ENCODE assay signal across 9 cellular contexts in the genomic region with DNA sequence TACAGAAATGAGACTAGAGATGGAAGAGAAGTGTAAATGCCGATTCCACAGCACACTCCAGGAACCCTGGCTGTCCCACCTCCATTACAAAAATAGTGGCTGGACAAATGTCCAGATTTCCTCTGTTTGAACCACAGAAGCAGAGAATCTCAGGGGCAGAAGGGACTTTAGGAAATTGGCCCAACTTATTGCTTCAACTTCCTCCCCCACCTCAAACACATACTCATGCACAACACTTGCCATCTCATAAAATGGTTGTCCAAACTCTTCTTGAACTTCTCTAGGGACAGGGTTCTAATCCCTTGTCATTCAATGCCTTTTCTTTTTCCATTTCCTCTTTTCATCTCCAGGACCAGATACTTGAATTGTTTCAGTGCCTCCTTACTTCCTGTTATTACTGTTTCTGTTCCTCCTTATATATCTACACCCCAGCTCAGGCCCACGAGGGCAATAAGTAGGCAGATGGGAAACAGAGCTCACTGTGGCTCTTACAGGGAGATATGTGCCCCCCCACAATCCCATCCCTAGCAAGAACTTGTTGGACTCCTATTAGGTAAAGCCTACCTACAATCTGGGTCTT. TPM values are rescaled to one million over a fixed set of nuclear protein-coding genes. Genes with fewer than 3 reads are reported as not detected.
DNase-seq lines count a peak whose midpoint lies in the region; ATAC-seq and TF ChIP-seq lines count a peak whose summit lies in the region.
"Had no signal": no experiment of that assay in that cellular context is flagged by ENCODE, and none has a peak within 500 bp of the region (broad histone marks: within the 10 kb centered on the region; RNA-seq: fewer than 3 reads in every experiment).

No MANE protein-coding gene starts in this region.

- H3K27me3 Mint-ChIP-seq in activated CD4-positive, alpha-beta memory T cell treated with anti-CD3 and anti-CD28 coated beads, Interleukin-2, amount 10 ng/mL, durations not matched to agents 7 days and 5 days = no peaks in the 10 kb centered on the region
- no peaks in the 10 kb centered on the region for H3K27me3 Mint-ChIP-seq in memory B cell

- TF ChIP-seq EP300 in SK-N-SH (IDR thresholded peaks at IDR 0.05; ENCODE audit: borderline replicate concordance in 1 of 2, low read depth in 1 of 2, low read length in 1 of 2) = no peak

- no peak for TF ChIP-seq RAD21 in SK-N-SH (IDR thresholded peaks at IDR 0.05; ENCODE audit: low read length)

- H3K4me3 ChIP-seq in SK-N-SH (ENCODE audit: low read depth in 2 of 2, low read length in 1 of 2) = no peak overlapping the region
- H3K4me3 ChIP-seq: A549 had no signal

- H3K4me1 ChIP-seq in SK-N-SH (ENCODE audit: control insufficient read depth in 1 of 2, insufficient read depth in 2 of 2, low read depth in 1 of 2, low read length in 1 of 2) = peaks cover 0 to 10% of the 10 kb centered on the region in 2 experiments; a peak in 3 of 4 replicates

- CTCF ChIA-PET in SK-N-SH (lab: Yijun Ruan, JAX) = interaction anchor here (2.2 kb wide), 1 partner anchor 20 kb away, joined by 10 read pairs; a partner anchor contains a TSS
- CTCF ChIA-PET in activated CD4-positive, alpha-beta memory T cell treated with anti-CD3 and anti-CD28 coated beads, Interleukin-2, amount 10 ng/mL, durations not matched to agents 7 days and 5 days (lab: Charles Lee) = interaction anchor here (0.7 to 2.4 kb wide), 6 partner anchors 16 to 182 kb away, joined by 3 to 14 read pairs (median 4); a partner anchor contains a TSS

- H3K4me2 ChIP-seq in SK-N-SH = no peak overlapping the region
- H3K4me2 ChIP-seq: A549 had no signal

- ATAC-seq in SK-N-SH treated with all-trans-retinoic acid at 6 μM for 48 hours (no peak), HG03135 (IDR thresholded peaks at IDR 0.05; ENCODE audit: unreplicated experiment) (peak; percentile 21), memory B cell (ENCODE audit: low read depth) (peak; percentile 67)
- ATAC-seq: A549 had no signal

- DNase-seq in SK-N-SH (no peak), memory B cell (ENCODE audit: low spot score in 2 of 2) (peak in 1 of 2 donors; percentile 38), DMS79 treated with DMSO at 0.1 percent for 48 hours (lab: John Stamatoyannopoulos, UW) (no peak), HPDE6-E6E7 (ENCODE audit: extremely low spot score) (no peak), NK-92 (lab: John Stamatoyannopoulos, UW; ENCODE audit: unreplicated experiment) (no peak)
- DNase-seq in activated CD4-positive, alpha-beta memory T cell treated with anti-CD3 and anti-CD28 coated beads, Interleukin-2, amount 10 ng/mL, durations not matched to agents 7 days and 5 days = no peak

- no peaks in the 10 kb centered on the region for H3K27me3 ChIP-seq in SK-N-SH (ENCODE audit: insufficient read depth)

- peaks cover 0 to 2% of the 10 kb centered on the region in 2 experiments for H3K36me3 ChIP-seq in SK-N-SH (replicated peaks in 1 of 2; ENCODE audit: control insufficient read depth in 1 of 2, insufficient read depth in 2 of 2, low read length in 1 of 2)

- no peaks in the 10 kb centered on the region for H3K9me3 Mint-ChIP-seq in activated CD4-positive, alpha-beta memory T cell treated with anti-CD3 and anti-CD28 coated beads, Interleukin-2, amount 10 ng/mL, durations not matched to agents 7 days and 5 days
- H3K9me3 Mint-ChIP-seq in memory B cell = no peaks in the 10 kb centered on the region

- no peak for TF ChIP-seq CTCF in SK-N-SH (IDR thresholded peaks at IDR 0.05)

- H2AFZ ChIP-seq in SK-N-SH (ENCODE audit: low read depth) = peak overlapping the region; percentile 43

- WGBS in SK-N-SH (ENCODE audit: low lambda C conversion rate) = 75% methylated on average over 2 of the region's 2 CpGs

- POLR2A ChIA-PET in SK-N-SH (lab: Yijun Ruan, JAX) = no interaction called here
- POLR2A ChIA-PET in activated CD4-positive, alpha-beta memory T cell treated with anti-CD3 and anti-CD28 coated beads, Interleukin-2, amount 10 ng/mL, durations not matched to agents 7 days and 5 days (lab: Charles Lee) = interaction anchor here (0.6 to 2.9 kb wide), 13 partner anchors 9 to 139 kb away, joined by 3 to 39 read pairs (median 4); a partner anchor contains a TSS

- H3K36me3 Mint-ChIP-seq in activated CD4-positive, alpha-beta memory T cell treated with anti-CD3 and anti-CD28 coated beads, Interleukin-2, amount 10 ng/mL, durations not matched to agents 7 days and 5 days (ENCODE audit: low read depth) = peaks cover 3% of the 10 kb centered on the region
- H3K36me3 Mint-ChIP-seq in memory B cell = peaks cover 2% of the 10 kb centered on the region

- H3K9me3 ChIP-seq in SK-N-SH = no peaks in the 10 kb centered on the region
- H3K9me3 ChIP-seq: A549 had no signal

- H3K9me2 ChIP-seq in SK-N-SH = no peaks in the 10 kb centered on the region

- peaks cover 6% of the 10 kb centered on the region for H3F3A ChIP-seq in SK-N-SH (replicated peaks; ENCODE audit: insufficient read depth)

- H3K4me1 Mint-ChIP-seq in activated CD4-positive, alpha-beta memory T cell treated with anti-CD3 and anti-CD28 coated beads, Interleukin-2, amount 10 ng/mL, durations not matched to agents 7 days and 5 days = peaks cover 75% of the 10 kb centered on the region
- peaks cover 53% of the 10 kb centered on the region for H3K4me1 Mint-ChIP-seq in memory B cell

- H3K79me2 ChIP-seq in SK-N-SH (ENCODE audit: insufficient read depth) = no peaks in the 10 kb centered on the region

- H3K27ac Mint-ChIP-seq in activated CD4-positive, alpha-beta memory T cell treated with anti-CD3 and anti-CD28 coated beads, Interleukin-2, amount 10 ng/mL, durations not matched to agents 7 days and 5 days = peak overlapping the region; percentile 93
- peak overlapping the region; percentile 87 for H3K27ac Mint-ChIP-seq in memory B cell

- peak overlapping the region in 1 of 2 experiments; percentile 77; a peak in 2 of 4 replicates for H3K27ac ChIP-seq in SK-N-SH (ENCODE audit: low read depth in 2 of 2, low read length in 1 of 2)
- H3K27ac ChIP-seq: A549 had no signal

- H3K9ac ChIP-seq in SK-N-SH = no peak overlapping the region

- peak overlapping the region; percentile 71 for H3K4me3 Mint-ChIP-seq in activated CD4-positive, alpha-beta memory T cell treated with anti-CD3 and anti-CD28 coated beads, Interleukin-2, amount 10 ng/mL, durations not matched to agents 7 days and 5 days
- peak overlapping the region; percentile 84 for H3K4me3 Mint-ChIP-seq in memory B cell

- H4K20me1 ChIP-seq in SK-N-SH (ENCODE audit: insufficient read depth) = no peaks in the 10 kb centered on the region

TF ChIP-seq in SK-N-SH, 30 proteins besides CTCF, POLR2A, EP300 and RAD21 (continues in another document):
- TF ChIP-seq, protein P1, sequence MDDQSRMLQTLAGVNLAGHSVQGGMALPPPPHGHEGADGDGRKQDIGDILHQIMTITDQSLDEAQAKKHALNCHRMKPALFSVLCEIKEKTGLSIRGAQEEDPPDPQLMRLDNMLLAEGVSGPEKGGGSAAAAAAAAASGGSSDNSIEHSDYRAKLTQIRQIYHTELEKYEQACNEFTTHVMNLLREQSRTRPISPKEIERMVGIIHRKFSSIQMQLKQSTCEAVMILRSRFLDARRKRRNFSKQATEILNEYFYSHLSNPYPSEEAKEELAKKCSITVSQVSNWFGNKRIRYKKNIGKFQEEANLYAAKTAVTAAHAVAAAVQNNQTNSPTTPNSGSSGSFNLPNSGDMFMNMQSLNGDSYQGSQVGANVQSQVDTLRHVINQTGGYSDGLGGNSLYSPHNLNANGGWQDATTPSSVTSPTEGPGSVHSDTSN (IDR thresholded peaks at IDR 0.05) = no peak
- TF ChIP-seq TAF1 (IDR thresholded peaks at IDR 0.05; ENCODE audit: borderline replicate concordance, low read depth, low read length) (no peak), FOXJ3 (CRISPR knock-in tag; IDR thresholded peaks at IDR 0.05) (no peak)

TF ChIP-seq in SK-N-SH treated with all-trans-retinoic acid at 6 μM for 48 hours, 23 proteins besides CTCF, POLR2A, EP300 and RAD21 (continues in another document):
- TF ChIP-seq TCF4 (CRISPR knock-in tag; IDR thresholded peaks at IDR 0.05; ENCODE audit: borderline replicate concordance) = no peak

RNA-seq across cellular contexts. Expression of a gene that starts 8.5 kb away (rescaled TPM):
- 50.5 and 56.5 TPM in 2 replicates for polyA plus RNA-seq in SK-N-SH (2012; rRNA removed)
- polyA plus RNA-seq in SK-N-SH (2012; cell fraction: cytosol; rRNA removed) = 36.4 and 47.7 TPM in 2 replicates
- polyA plus RNA-seq in SK-N-SH (2012; cell fraction: nucleus; rRNA removed) = 60.0 and 75.7 TPM in 2 replicates
- 10 to 100 TPM; 55.0 to 56.7 TPM for total RNA-seq in activated CD4-positive, alpha-beta memory T cell treated with anti-CD3 and anti-CD28 coated beads, Interleukin-2, amount 10 ng/mL, durations not matched to agents 7 days and 5 days

RNA-seq across cellular contexts. Expression of a gene that starts 13.0 kb away (rescaled TPM):
- 1.2 and 1.6 TPM in 2 replicates for polyA plus RNA-seq in SK-N-SH (2012; rRNA removed)
- 0.59 and 1.0 TPM in 2 replicates for polyA plus RNA-seq in SK-N-SH (2012; cell fraction: cytosol; rRNA removed)
- 1.5 and 2.0 TPM in 2 replicates for polyA plus RNA-seq in SK-N-SH (2012; cell fraction: nucleus; rRNA removed)
- total RNA-seq in activated CD4-positive, alpha-beta memory T cell treated with anti-CD3 and anti-CD28 coated beads, Interleukin-2, amount 10 ng/mL, durations not matched to agents 7 days and 5 days = 1 to 10 TPM in 1 of 2 experiments, under 1 TPM in 1; 0.83 to 1.2 TPM
- polyA plus RNA-seq: A549 had no signal

RNA-seq across cellular contexts. Expression of a gene that starts 16.3 kb away (rescaled TPM):
- 203 and 210 TPM in 2 replicates for polyA plus RNA-seq in SK-N-SH (2012; rRNA removed)
- 190 and 238 TPM in 2 replicates for polyA plus RNA-seq in SK-N-SH (2012; cell fraction: cytosol; rRNA removed)
- polyA plus RNA-seq in SK-N-SH (2012; cell fraction: nucleus; rRNA removed) = 163 and 183 TPM in 2 replicates
- 10 to 100 TPM; 83.0 to 87.3 TPM for total RNA-seq in activated CD4-positive, alpha-beta memory T cell treated with anti-CD3 and anti-CD28 coated beads, Interleukin-2, amount 10 ng/mL, durations not matched to agents 7 days and 5 days

RNA-seq across cellular contexts. Expression of a gene that starts 19.6 kb away (rescaled TPM):
- 30.7 and 47.3 TPM in 2 replicates for polyA plus RNA-seq in SK-N-SH (2012; rRNA removed)
- 9.4 and 15.8 TPM in 2 replicates for polyA plus RNA-seq in SK-N-SH (2012; cell fraction: cytosol; rRNA removed)
- polyA plus RNA-seq in SK-N-SH (2012; cell fraction: nucleus; rRNA removed) = 216 and 224 TPM in 2 replicates
- total RNA-seq in activated CD4-positive, alpha-beta memory T cell treated with anti-CD3 and anti-CD28 coated beads, Interleukin-2, amount 10 ng/mL, durations not matched to agents 7 days and 5 days = 10 to 100 TPM; 32.9 to 33.2 TPM

RNA-seq across cellular contexts. Expression of a gene that starts 26.5 kb away (rescaled TPM):
- 24.5 and 26.8 TPM in 2 replicates for polyA plus RNA-seq in SK-N-SH (2012; rRNA removed)
- polyA plus RNA-seq in SK-N-SH (2012; cell fraction: cytosol; rRNA removed) = 13.4 and 18.4 TPM in 2 replicates
- polyA plus RNA-seq in SK-N-SH (2012; cell fraction: nucleus; rRNA removed) = 94.1 and 110 TPM in 2 replicates
- 10 to 100 TPM; 32.5 to 34.8 TPM for total RNA-seq in activated CD4-positive, alpha-beta memory T cell treated with anti-CD3 and anti-CD28 coated beads, Interleukin-2, amount 10 ng/mL, durations not matched to agents 7 days and 5 days
